ENCODE assay signal across 1 cellular context in the genomic region with DNA sequence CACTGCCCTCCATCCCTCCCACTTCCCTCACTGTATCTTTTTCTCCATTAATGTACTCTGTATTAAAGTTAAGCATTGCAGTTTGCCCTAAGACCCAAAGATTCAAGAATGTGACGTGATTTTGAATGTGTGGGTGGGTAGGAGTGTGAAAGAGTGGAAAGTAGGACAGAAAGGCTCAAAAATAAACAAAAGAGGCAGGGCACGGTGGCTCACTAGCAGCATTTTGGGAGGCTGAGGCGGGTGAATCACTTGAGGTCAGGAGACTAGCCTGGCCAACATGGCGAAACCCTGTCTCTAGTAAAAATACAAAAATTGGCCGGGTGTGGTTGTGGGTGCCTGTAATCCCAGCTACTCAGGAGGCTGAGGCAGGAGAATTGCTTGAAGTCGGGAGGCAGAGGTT.
TF ChIP-seq lines count a peak whose summit lies in the region.

No MANE protein-coding gene starts in this region.

TF ChIP-seq in K562, 482 proteins besides CTCF, POLR2A, EP300 and RAD21:
- no peak for TF ChIP-seq KHSRP (IDR thresholded peaks at IDR 0.05)
- TF ChIP-seq GATAD2B (IDR thresholded peaks at IDR 0.05; ENCODE audit: borderline replicate concordance) = no peak
- TF ChIP-seq, protein P1, sequence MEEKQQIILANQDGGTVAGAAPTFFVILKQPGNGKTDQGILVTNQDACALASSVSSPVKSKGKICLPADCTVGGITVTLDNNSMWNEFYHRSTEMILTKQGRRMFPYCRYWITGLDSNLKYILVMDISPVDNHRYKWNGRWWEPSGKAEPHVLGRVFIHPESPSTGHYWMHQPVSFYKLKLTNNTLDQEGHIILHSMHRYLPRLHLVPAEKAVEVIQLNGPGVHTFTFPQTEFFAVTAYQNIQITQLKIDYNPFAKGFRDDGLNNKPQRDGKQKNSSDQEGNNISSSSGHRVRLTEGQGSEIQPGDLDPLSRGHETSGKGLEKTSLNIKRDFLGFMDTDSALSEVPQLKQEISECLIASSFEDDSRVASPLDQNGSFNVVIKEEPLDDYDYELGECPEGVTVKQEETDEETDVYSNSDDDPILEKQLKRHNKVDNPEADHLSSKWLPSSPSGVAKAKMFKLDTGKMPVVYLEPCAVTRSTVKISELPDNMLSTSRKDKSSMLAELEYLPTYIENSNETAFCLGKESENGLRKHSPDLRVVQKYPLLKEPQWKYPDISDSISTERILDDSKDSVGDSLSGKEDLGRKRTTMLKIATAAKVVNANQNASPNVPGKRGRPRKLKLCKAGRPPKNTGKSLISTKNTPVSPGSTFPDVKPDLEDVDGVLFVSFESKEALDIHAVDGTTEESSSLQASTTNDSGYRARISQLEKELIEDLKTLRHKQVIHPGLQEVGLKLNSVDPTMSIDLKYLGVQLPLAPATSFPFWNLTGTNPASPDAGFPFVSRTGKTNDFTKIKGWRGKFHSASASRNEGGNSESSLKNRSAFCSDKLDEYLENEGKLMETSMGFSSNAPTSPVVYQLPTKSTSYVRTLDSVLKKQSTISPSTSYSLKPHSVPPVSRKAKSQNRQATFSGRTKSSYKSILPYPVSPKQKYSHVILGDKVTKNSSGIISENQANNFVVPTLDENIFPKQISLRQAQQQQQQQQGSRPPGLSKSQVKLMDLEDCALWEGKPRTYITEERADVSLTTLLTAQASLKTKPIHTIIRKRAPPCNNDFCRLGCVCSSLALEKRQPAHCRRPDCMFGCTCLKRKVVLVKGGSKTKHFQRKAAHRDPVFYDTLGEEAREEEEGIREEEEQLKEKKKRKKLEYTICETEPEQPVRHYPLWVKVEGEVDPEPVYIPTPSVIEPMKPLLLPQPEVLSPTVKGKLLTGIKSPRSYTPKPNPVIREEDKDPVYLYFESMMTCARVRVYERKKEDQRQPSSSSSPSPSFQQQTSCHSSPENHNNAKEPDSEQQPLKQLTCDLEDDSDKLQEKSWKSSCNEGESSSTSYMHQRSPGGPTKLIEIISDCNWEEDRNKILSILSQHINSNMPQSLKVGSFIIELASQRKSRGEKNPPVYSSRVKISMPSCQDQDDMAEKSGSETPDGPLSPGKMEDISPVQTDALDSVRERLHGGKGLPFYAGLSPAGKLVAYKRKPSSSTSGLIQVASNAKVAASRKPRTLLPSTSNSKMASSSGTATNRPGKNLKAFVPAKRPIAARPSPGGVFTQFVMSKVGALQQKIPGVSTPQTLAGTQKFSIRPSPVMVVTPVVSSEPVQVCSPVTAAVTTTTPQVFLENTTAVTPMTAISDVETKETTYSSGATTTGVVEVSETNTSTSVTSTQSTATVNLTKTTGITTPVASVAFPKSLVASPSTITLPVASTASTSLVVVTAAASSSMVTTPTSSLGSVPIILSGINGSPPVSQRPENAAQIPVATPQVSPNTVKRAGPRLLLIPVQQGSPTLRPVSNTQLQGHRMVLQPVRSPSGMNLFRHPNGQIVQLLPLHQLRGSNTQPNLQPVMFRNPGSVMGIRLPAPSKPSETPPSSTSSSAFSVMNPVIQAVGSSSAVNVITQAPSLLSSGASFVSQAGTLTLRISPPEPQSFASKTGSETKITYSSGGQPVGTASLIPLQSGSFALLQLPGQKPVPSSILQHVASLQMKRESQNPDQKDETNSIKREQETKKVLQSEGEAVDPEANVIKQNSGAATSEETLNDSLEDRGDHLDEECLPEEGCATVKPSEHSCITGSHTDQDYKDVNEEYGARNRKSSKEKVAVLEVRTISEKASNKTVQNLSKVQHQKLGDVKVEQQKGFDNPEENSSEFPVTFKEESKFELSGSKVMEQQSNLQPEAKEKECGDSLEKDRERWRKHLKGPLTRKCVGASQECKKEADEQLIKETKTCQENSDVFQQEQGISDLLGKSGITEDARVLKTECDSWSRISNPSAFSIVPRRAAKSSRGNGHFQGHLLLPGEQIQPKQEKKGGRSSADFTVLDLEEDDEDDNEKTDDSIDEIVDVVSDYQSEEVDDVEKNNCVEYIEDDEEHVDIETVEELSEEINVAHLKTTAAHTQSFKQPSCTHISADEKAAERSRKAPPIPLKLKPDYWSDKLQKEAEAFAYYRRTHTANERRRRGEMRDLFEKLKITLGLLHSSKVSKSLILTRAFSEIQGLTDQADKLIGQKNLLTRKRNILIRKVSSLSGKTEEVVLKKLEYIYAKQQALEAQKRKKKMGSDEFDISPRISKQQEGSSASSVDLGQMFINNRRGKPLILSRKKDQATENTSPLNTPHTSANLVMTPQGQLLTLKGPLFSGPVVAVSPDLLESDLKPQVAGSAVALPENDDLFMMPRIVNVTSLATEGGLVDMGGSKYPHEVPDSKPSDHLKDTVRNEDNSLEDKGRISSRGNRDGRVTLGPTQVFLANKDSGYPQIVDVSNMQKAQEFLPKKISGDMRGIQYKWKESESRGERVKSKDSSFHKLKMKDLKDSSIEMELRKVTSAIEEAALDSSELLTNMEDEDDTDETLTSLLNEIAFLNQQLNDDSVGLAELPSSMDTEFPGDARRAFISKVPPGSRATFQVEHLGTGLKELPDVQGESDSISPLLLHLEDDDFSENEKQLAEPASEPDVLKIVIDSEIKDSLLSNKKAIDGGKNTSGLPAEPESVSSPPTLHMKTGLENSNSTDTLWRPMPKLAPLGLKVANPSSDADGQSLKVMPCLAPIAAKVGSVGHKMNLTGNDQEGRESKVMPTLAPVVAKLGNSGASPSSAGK (IDR thresholded peaks at IDR 0.05) = no peak
- peak; percentile 37 for TF ChIP-seq SUPT5H (IDR thresholded peaks at IDR 0.05)
TF ChIP-seq in K562: peak in this region for 1.
